In genomic region chr6:110593637-110594036, GRCh38 we compare ENCODE assay signal across 30 cellular contexts.
"Had no signal": no experiment of that assay in that cellular context is flagged by ENCODE, and none has a peak within 500 bp of the region (broad histone marks: within the 10 kb centered on the region; RNA-seq: fewer than 3 reads in every experiment).

No MANE protein-coding gene starts in this region.

- H3K27ac ChIP-seq: brain microvascular endothelial cell, coronary artery had no signal

- H3K27ac Mint-ChIP-seq: activated CD4-positive, alpha-beta memory T cell treated with anti-CD3 and anti-CD28 coated beads, Interleukin-2, amount 10 ng/mL, durations not matched to agents 7 days and 5 days; activated CD4-positive, alpha-beta T cell treated with anti-CD3 and anti-CD28 coated beads, Interleukin-2, amount 10 ng/mL, durations not matched to agents 7 days and 5 days; activated naive CD4-positive, alpha-beta T cell treated with anti-CD3 and anti-CD28 coated beads, Interleukin-2, amount 10 ng/mL, durations not matched to agents 7 days and 5 days; activated naive CD8-positive, alpha-beta T cell; activated T-cell treated with anti-CD3 and anti-CD28 coated beads, Interleukin-2, amount 50 U/mL, for 24 hours; activated T-cell treated with anti-CD3 and anti-CD28 coated beads, Interleukin-2, amount 50 U/mL, for 72 hours; dendritic cell treated with granulocyte-macrophage colony-stimulating factor and Interleukin-4, amounts not matched to agents 40 ng/mL and 50 ng/mL, for 4 days; endodermal cell; WTC11 had no signal

- DNase-seq: activated CD4-positive, alpha-beta memory T cell treated with anti-CD3 and anti-CD28 coated beads, Interleukin-2, amount 10 ng/mL, durations not matched to agents 7 days and 5 days; activated CD4-positive, alpha-beta T cell treated with anti-CD3 and anti-CD28 coated beads for 1 hour; activated CD4-positive, alpha-beta T cell treated with anti-CD3 and anti-CD28 coated beads for 4 hours; activated CD4-positive, alpha-beta T cell treated with anti-CD3 and anti-CD28 coated beads, Interleukin-2, amount 10 ng/mL, durations not matched to agents 7 days and 5 days; activated CD4-positive, alpha-beta T cell treated with anti-CD3 and anti-CD28 coated beads, Interleukin-2, amount 50 U/mL, for 4 hours; activated CD8-positive, alpha-beta memory T cell treated with anti-CD3 and anti-CD28 coated beads, Interleukin-2, amount 50 U/mL, for 48 hours; activated gamma-delta T cell; activated naive CD4-positive, alpha-beta T cell; activated naive CD4-positive, alpha-beta T cell treated with anti-CD3 and anti-CD28 coated beads, Interleukin-2, amount 10 ng/mL, durations not matched to agents 7 days and 5 days; activated T-cell treated with anti-CD3 and anti-CD28 coated beads for 4 hours; activated T-cell treated with anti-CD3 and anti-CD28 coated beads, Interleukin-2, amount 50 U/mL, for 24 hours; activated T-cell treated with anti-CD3 and anti-CD28 coated beads, Interleukin-2, amount 50 U/mL, for 72 hours; amniotic stem cell; anterior cingulate cortex; brain microvascular endothelial cell; dorsolateral prefrontal cortex; effector memory CD4-positive, alpha-beta T cell; endodermal cell; foreskin fibroblast; glutamatergic neuron; T-helper 2 cell had no signal

- FAIRE-seq: astrocyte, bronchial epithelial cell, frontal cortex had no signal

- ATAC-seq: activated T-cell treated with anti-CD3 and anti-CD28 coated beads, Interleukin-2, amount 50 U/mL, for 72 hours; esophagus mucosa; WTC11 had no signal

- H3K4me3 ChIP-seq: coronary artery, dorsolateral prefrontal cortex had no signal

- H3K36me3 ChIP-seq: brain microvascular endothelial cell had no signal

- H3K27me3 ChIP-seq: brain microvascular endothelial cell, dorsolateral prefrontal cortex had no signal

- H3K36me3 Mint-ChIP-seq: activated naive CD4-positive, alpha-beta T cell treated with anti-CD3 and anti-CD28 coated beads, Interleukin-2, amount 10 ng/mL, durations not matched to agents 7 days and 5 days; activated naive CD8-positive, alpha-beta T cell; WTC11 had no signal

- H3K9me3 Mint-ChIP-seq: activated T-cell treated with anti-CD3 and anti-CD28 coated beads, Interleukin-2, amount 50 U/mL, for 24 hours; central memory CD8-positive, alpha-beta T cell had no signal
